ENCODE assay signal across 26 cellular contexts in genomic region chrX:55668084-55668483, GRCh38. TPM values are rescaled to one million over a fixed set of nuclear protein-coding genes. Genes with fewer than 3 reads are reported as not detected.
DNase-seq lines count a peak whose midpoint lies in the region; ATAC-seq, FAIRE-seq and TF ChIP-seq lines count a peak whose summit lies in the region.
"Had no signal": no experiment of that assay in that cellular context is flagged by ENCODE, and none has a peak within 500 bp of the region (broad histone marks: within the 10 kb centered on the region; RNA-seq: fewer than 3 reads in every experiment).

No MANE protein-coding gene starts in this region.

- H3K79me2 ChIP-seq in astrocyte (ENCODE audit: insufficient read depth, low read length) (no peaks in the 10 kb centered on the region), mesendoderm (ENCODE audit: control insufficient read depth, insufficient read depth, low read length) (no peaks in the 10 kb centered on the region)

- intact Hi-C loops in Calu3 (cut with micrococcal nuclease; ENCODE audit: unreplicated experiment), result no loop called here
- intact Hi-C loops in pancreas (cut with DNase I), result no loop called here

- H3K23ac ChIP-seq in mesendoderm (ENCODE audit: low read length), result no peak overlapping the region

- H3K4me3 ChIP-seq in astrocyte (ENCODE audit: insufficient read depth, low read depth, low read length) (no peak overlapping the region), pancreas (no peak overlapping the region), mesendoderm (ENCODE audit: low read length) (no peak overlapping the region)
- H3K4me3 ChIP-seq: BLaER1 had no signal

- H3K4me3 Mint-ChIP-seq in Calu3 (ENCODE audit: low read depth, unreplicated experiment), result no peak overlapping the region
- H3K4me3 Mint-ChIP-seq in astrocyte (ENCODE audit: unreplicated experiment), result no peak overlapping the region
- H3K4me3 Mint-ChIP-seq: CD14-positive monocyte; CD4-positive, alpha-beta memory T cell; CD4-positive, CD25-positive, alpha-beta regulatory T cell; CD8-positive, alpha-beta memory T cell had no signal

- H2AK5ac ChIP-seq in mesendoderm (ENCODE audit: low read length), result no peak overlapping the region

- H3K79me1 ChIP-seq in mesendoderm (ENCODE audit: low read length), result no peaks in the 10 kb centered on the region

- H3K27me3 Mint-ChIP-seq in Calu3 (ENCODE audit: unreplicated experiment) (no peaks in the 10 kb centered on the region), astrocyte (ENCODE audit: low read depth, unreplicated experiment) (no peaks in the 10 kb centered on the region)
- H3K27me3 Mint-ChIP-seq: CD4-positive, alpha-beta memory T cell; CD4-positive, CD25-positive, alpha-beta regulatory T cell had no signal

- no peak overlapping the region for H3K9ac ChIP-seq in astrocyte (ENCODE audit: low read length)
- no peak overlapping the region for H3K9ac ChIP-seq in mesendoderm (ENCODE audit: low read length)
- H3K9ac ChIP-seq: BLaER1 had no signal

- H3K9me3 Mint-ChIP-seq in Calu3 (ENCODE audit: low read depth, unreplicated experiment) (peaks cover 6% of the 10 kb centered on the region), astrocyte (ENCODE audit: unreplicated experiment) (peaks cover 2% of the 10 kb centered on the region)

- DNase-seq in Calu3 (no peak), GM12891 (ENCODE audit: insufficient read length, low spot score) (no peak), astrocyte (ENCODE audit: low read depth) (no peak), pancreas (no peak), activated T-cell treated with anti-CD3 and anti-CD28 coated beads for 4 hours (no peak), mesendoderm (no peak)
- DNase-seq in activated CD4-positive, alpha-beta T cell treated with anti-CD3 and anti-CD28 coated beads, Interleukin-2, amount 50 U/mL, for 1 hour, result no peak
- DNase-seq: 8988T; ACHN; BE2C; C1 segment of cervical spinal cord; CD4-positive, alpha-beta memory T cell; CD4-positive, CD25-positive, alpha-beta regulatory T cell; CD8-positive, alpha-beta memory T cell; COR-L47; DMS79 treated with DMSO at 0.1 percent for 48 hours; GF-D8 had no signal

- TF ChIP-seq CTCF in Calu3 (IDR thresholded peaks at IDR 0.05; ENCODE audit: unreplicated experiment) (no peak), astrocyte (IDR thresholded peaks at IDR 0.05; ENCODE audit: insufficient read depth, low read depth, low read length) (no peak), pancreas (IDR thresholded peaks at IDR 0.05) (no peak)

- 25 to 32% methylated on average over 1 of the region's 1 CpG for WGBS in pancreas, 2 donors
- WGBS in mesendoderm (ENCODE audit: extremely low coverage, insufficient coverage, low lambda C conversion rate), result no CpG with 5 or more reads among the region's 1 CpG

- peak; percentile 9 for FAIRE-seq in GM12891 (lab: Jason Lieb, UNC)
- FAIRE-seq in astrocyte (lab: Jason Lieb, UNC), result peak; percentile 99
- peak; percentile 51 for FAIRE-seq in pancreas (lab: Jason Lieb, UNC)
- FAIRE-seq: A204.1, D721Med, G401.6, GM12892, GM18507 had no signal

- H3K36me3 Mint-ChIP-seq in Calu3 (ENCODE audit: insufficient read depth, unreplicated experiment), result no peaks in the 10 kb centered on the region
- H3K36me3 Mint-ChIP-seq in astrocyte (ENCODE audit: low read depth, unreplicated experiment), result no peaks in the 10 kb centered on the region
- H3K36me3 Mint-ChIP-seq: CD14-positive monocyte; CD4-positive, alpha-beta memory T cell; CD4-positive, CD25-positive, alpha-beta regulatory T cell; CD8-positive, alpha-beta memory T cell had no signal

- no peak overlapping the region for H2AFZ ChIP-seq in astrocyte (ENCODE audit: low read depth, low read length)

- no peak overlapping the region for H2BK5ac ChIP-seq in mesendoderm (ENCODE audit: low read length)

- H3K4ac ChIP-seq in mesendoderm (ENCODE audit: low read depth, low read length), result no peak overlapping the region

- no peak overlapping the region for H4K8ac ChIP-seq in mesendoderm (ENCODE audit: low read depth, low read length)

- no peak overlapping the region for H3K4me2 ChIP-seq in astrocyte (ENCODE audit: low read length)
- no peak overlapping the region for H3K4me2 ChIP-seq in mesendoderm (ENCODE audit: low read length)
- H3K4me2 ChIP-seq: BLaER1 had no signal

- H4K20me1 ChIP-seq in astrocyte (ENCODE audit: insufficient read depth, low read length), result no peaks in the 10 kb centered on the region
- H4K20me1 ChIP-seq: BLaER1 had no signal

- CTCF ChIA-PET in Calu3 (lab: Charles Lee), result no interaction called here

- H3K4me1 Mint-ChIP-seq in Calu3 (ENCODE audit: low read depth, unreplicated experiment), result no peaks in the 10 kb centered on the region
- H3K4me1 Mint-ChIP-seq in astrocyte (ENCODE audit: low read depth, unreplicated experiment), result no peaks in the 10 kb centered on the region
- H3K4me1 Mint-ChIP-seq: CD14-positive monocyte; CD4-positive, alpha-beta memory T cell; CD4-positive, CD25-positive, alpha-beta regulatory T cell; CD8-positive, alpha-beta memory T cell had no signal

- H3K4me1 ChIP-seq in astrocyte (ENCODE audit: insufficient read depth, low read length), result no peaks in the 10 kb centered on the region
- H3K4me1 ChIP-seq in pancreas, result no peaks in the 10 kb centered on the region
- no peaks in the 10 kb centered on the region for H3K4me1 ChIP-seq in mesendoderm (ENCODE audit: control insufficient read depth, low read depth, low read length)
- H3K4me1 ChIP-seq: BE2C, BLaER1 had no signal

- H3K18ac ChIP-seq in mesendoderm (ENCODE audit: low read length), result no peak overlapping the region

- BruUV-seq in Calu3 (replicated peaks; lab: Mats Ljungman, UMichigan), result no TSS peak

- no peak overlapping the region for H4K5ac ChIP-seq in mesendoderm (ENCODE audit: low read length)

- H3K9me3 ChIP-seq in astrocyte (ENCODE audit: insufficient read depth, low read depth, low read length) (no peaks in the 10 kb centered on the region), pancreas (no peaks in the 10 kb centered on the region)
- H3K9me3 ChIP-seq: BE2C had no signal

- no peak for TF ChIP-seq POLR2A in GM12891 (IDR thresholded peaks at IDR 0.05; ENCODE audit: low read depth, low read length)

- H3K27me3 ChIP-seq in astrocyte (ENCODE audit: insufficient read depth, low read length) (no peaks in the 10 kb centered on the region), pancreas (peaks cover 0 to 2% (median 0%) of the 10 kb centered on the region in 4 donors), mesendoderm (ENCODE audit: insufficient read depth, low read length, poor library complexity) (no peaks in the 10 kb centered on the region)
- H3K27me3 ChIP-seq: BE2C had no signal

- no peak overlapping the region for H3K27ac ChIP-seq in astrocyte (ENCODE audit: low read depth, low read length)
- no peak overlapping the region for H3K27ac ChIP-seq in pancreas
- H3K27ac ChIP-seq in mesendoderm (ENCODE audit: low read depth, low read length), result no peak overlapping the region
- H3K27ac ChIP-seq: BLaER1 had no signal

- H3K36me3 ChIP-seq in astrocyte (ENCODE audit: insufficient read depth, low read length) (no peaks in the 10 kb centered on the region), pancreas (no peaks in the 10 kb centered on the region), mesendoderm (ENCODE audit: control insufficient read depth, insufficient read depth, low read length) (no peaks in the 10 kb centered on the region)
- H3K36me3 ChIP-seq: BE2C, BLaER1 had no signal

- no peak overlapping the region for H2BK120ac ChIP-seq in mesendoderm (ENCODE audit: low read depth, low read length)

- H3K27ac Mint-ChIP-seq in Calu3 (ENCODE audit: unreplicated experiment) (peak overlapping the region; percentile 18), astrocyte (ENCODE audit: unreplicated experiment) (no peak overlapping the region)
- H3K27ac Mint-ChIP-seq: CD14-positive monocyte; CD4-positive, CD25-positive, alpha-beta regulatory T cell; CD8-positive, alpha-beta memory T cell had no signal

- H2BK15ac ChIP-seq in mesendoderm (replicated peaks; ENCODE audit: low read depth), result no peak overlapping the region

- no peak overlapping the region for H3K56ac ChIP-seq in mesendoderm (ENCODE audit: low read length)

- ATAC-seq in pancreas, result no peak

TF ChIP-seq in GM12891, 5 proteins besides CTCF, POLR2A, EP300 and RAD21:
- TF ChIP-seq TAF1 (IDR thresholded peaks at IDR 0.05; ENCODE audit: low read depth, low read length) (no peak), POLR2AphosphoS5 (IDR thresholded peaks at IDR 0.05; ENCODE audit: low read depth, low read length) (no peak), SPI1 (IDR thresholded peaks at IDR 0.05; ENCODE audit: low read depth, low read length) (no peak), POU2F2 (IDR thresholded peaks at IDR 0.05; ENCODE audit: low read depth, low read length) (no peak), PAX5 (IDR thresholded peaks at IDR 0.05; ENCODE audit: insufficient read depth, low read length, severe bottlenecking) (no peak)

RNA-seq across cellular contexts. Expression of gene FOXR2, which starts 44.9 kb away (rescaled TPM):
- not detected in 2 replicates for total RNA-seq in Calu3 (2022)
- polyA plus RNA-seq in GM12891 (2012; ENCODE audit: low read depth, missing spikeins), result not detected
- total RNA-seq in astrocyte, result not detected in 2 replicates
- total RNA-seq in pancreas, result not detected
- not detected for polyA plus RNA-seq in pancreas
- not detected for polyA plus RNA-seq in mesendoderm (2013, experiment 1 of 2)
- polyA plus RNA-seq in mesendoderm (2013, experiment 2 of 2), result not detected
- total RNA-seq: A673; CD4-positive, alpha-beta memory T cell; CD4-positive, CD25-positive, alpha-beta regulatory T cell; CD8-positive, alpha-beta memory T cell had no signal
- polyA plus RNA-seq: AG04450; CD14-positive monocyte; CD4-positive, alpha-beta memory T cell; CD4-positive, CD25-positive, alpha-beta regulatory T cell; CD8-positive, alpha-beta memory T cell had no signal

RNA-seq across cellular contexts. Expression of gene RRAGB, which starts 49.5 kb away (rescaled TPM):
- 16.5 and 19.3 TPM in 2 replicates for total RNA-seq in Calu3 (2022)
- polyA plus RNA-seq in GM12891 (2012; ENCODE audit: low read depth, missing spikeins), result 18.0 TPM
- total RNA-seq in astrocyte, result 13.0 and 13.5 TPM in 2 replicates
- total RNA-seq in pancreas, result 1 to 10 TPM; 4.5 to 8.8 (median 7.0) TPM
- polyA plus RNA-seq in pancreas, result 10 to 100 TPM in 1 of 2 donors, 1 to 10 TPM in 1; 6.8 to 23.2 TPM
- 8.8 TPM for polyA plus RNA-seq in mesendoderm (2013, experiment 1 of 2)
- 8.5 TPM for polyA plus RNA-seq in mesendoderm (2013, experiment 2 of 2)
